In the genomic region with DNA sequence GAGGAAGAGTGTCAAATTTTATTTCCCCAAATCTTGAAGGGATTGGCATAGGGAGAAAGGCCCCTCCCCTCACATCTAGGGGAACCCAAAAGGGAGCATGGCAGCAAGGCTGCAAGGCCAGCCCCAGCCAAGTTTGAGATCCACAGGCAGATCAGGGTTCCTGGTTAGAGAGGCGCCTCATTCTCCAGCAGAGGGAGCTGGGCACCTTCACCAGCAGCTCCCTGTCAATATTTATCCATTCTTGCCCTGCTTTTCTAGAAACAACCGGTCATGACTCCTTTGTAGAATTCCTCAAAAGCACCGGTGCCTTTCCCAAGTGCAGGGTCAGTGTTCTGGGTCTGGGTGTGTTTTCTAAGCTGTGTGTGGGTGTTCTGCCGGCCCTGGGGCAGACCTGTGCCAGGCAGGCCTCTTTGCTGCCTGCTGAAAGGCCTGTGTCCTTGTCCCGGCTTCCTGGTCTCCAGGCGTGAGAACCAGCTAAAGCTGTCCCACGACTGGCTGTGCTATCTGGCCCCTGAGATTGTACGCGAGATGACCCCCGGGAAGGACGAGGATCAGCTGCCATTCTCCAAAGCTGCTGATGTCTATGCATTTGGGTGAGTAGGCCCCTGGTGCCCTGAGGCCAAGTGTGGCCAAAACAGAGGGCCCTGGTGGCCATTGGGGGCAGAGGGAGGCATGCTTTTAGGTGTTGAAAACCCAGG, we compare ENCODE assay signal across 8 cellular contexts. TPM values are rescaled to one million over a fixed set of nuclear protein-coding genes. Genes with fewer than 3 reads are reported as not detected.
A peak's percentile ranks its signal among the peaks of the same experiment; 100 is the strongest.
DNase-seq lines count a peak whose midpoint lies in the region; ATAC-seq and TF ChIP-seq lines count a peak whose summit lies in the region.

No MANE protein-coding gene starts in this region.

- ATAC-seq in HG03108 (IDR thresholded peaks at IDR 0.05; ENCODE audit: unreplicated experiment) (no peak), GM18870 (IDR thresholded peaks at IDR 0.05; ENCODE audit: unreplicated experiment) (no peak), GM21515 (IDR thresholded peaks at IDR 0.05; ENCODE audit: unreplicated experiment) (no peak)

- H3K4me3 ChIP-seq in Jurkat, Clone E6-1 (ENCODE audit: low read length) = no peak overlapping the region
- no peak overlapping the region for H3K4me3 ChIP-seq in kidney epithelial cell (ENCODE audit: low read depth, low read length)

- DNase-seq in DMS153 treated with DMSO at 0.1 percent for 48 hours (lab: John Stamatoyannopoulos, UW; ENCODE audit: unreplicated experiment) = peak; percentile 15
- DNase-seq in Jurkat, Clone E6-1 (ENCODE audit: low read depth, low spot score) = peak; percentile 47
- DNase-seq in anterior cingulate cortex (lab: John Stamatoyannopoulos, UW) = peak in 33 of 58 donors; percentile 6 to 61 (median 26)
- DNase-seq in kidney epithelial cell (ENCODE audit: low read depth) = no peak
- no peak for DNase-seq in NCI-H146 treated with DMSO at 0.1 percent for 48 hours (lab: John Stamatoyannopoulos, UW; ENCODE audit: unreplicated experiment)

- peak; percentile 73 for TF ChIP-seq CTCF in kidney epithelial cell (IDR thresholded peaks at IDR 0.05; ENCODE audit: insufficient read depth, low read length, poor library complexity, severe bottlenecking)

- no peaks in the 10 kb centered on the region for H3K27me3 ChIP-seq in kidney epithelial cell (ENCODE audit: control insufficient read depth, insufficient read depth, low read length)

- H3K36me3 ChIP-seq in kidney epithelial cell (ENCODE audit: control insufficient read depth, insufficient read depth, low read length) = peaks cover 1% of the 10 kb centered on the region

RNA-seq across cellular contexts. Expression of a gene that starts 21.2 kb away (rescaled TPM):
- polyA plus RNA-seq in Jurkat, Clone E6-1 (2012; ENCODE audit: insufficient read depth, insufficient read length) = 22.1 TPM
- 1.9 and 3.4 TPM in 2 replicates for total RNA-seq in kidney epithelial cell

Comparison
In these comparisons a context has a peak if more than half of its experiments do, and no peak if none do; other contexts are left out.
1. DNase-seq: peak in DMS153 treated with DMSO at 0.1 percent for 48 hours (single experiment), Jurkat, Clone E6-1 (single experiment) and anterior cingulate cortex (33 of 58); none in kidney epithelial cell (single experiment) and NCI-H146 treated with DMSO at 0.1 percent for 48 hours (single experiment).